ENCODE assay signal across 18 cellular contexts in genomic region chr2:32418777-32419176, GRCh38.
DNase-seq lines count a peak whose midpoint lies in the region; FAIRE-seq and TF ChIP-seq lines count a peak whose summit lies in the region.
"Had no signal": no experiment of that assay in that cellular context is flagged by ENCODE, and none has a peak within 500 bp of the region (broad histone marks: within the 10 kb centered on the region; RNA-seq: fewer than 3 reads in every experiment).

No MANE protein-coding gene starts in this region.

- POLR2A ChIA-PET in RWPE1 (lab: Yijun Ruan, JAX; ENCODE audit: low non-redundant PET) = no interaction called here

- TF ChIP-seq CTCF in fibroblast of mammary gland (conservative IDR thresholded peaks at IDR 0.05; ENCODE audit: control insufficient read depth, insufficient read depth, low read depth, low read length) = no peak
- no peak for TF ChIP-seq CTCF in uterus (IDR thresholded peaks at IDR 0.05)
- no peak for TF ChIP-seq CTCF in RWPE1 (conservative IDR thresholded peaks at IDR 0.05; ENCODE audit: low read depth)
- TF ChIP-seq CTCF in spleen (IDR thresholded peaks at IDR 0.05 in 8 of 11, conservative IDR thresholded peaks at IDR 0.05 in 3 of 11) = no peak

- no peaks in the 10 kb centered on the region for H3K9me3 ChIP-seq in uterus
- no peaks in the 10 kb centered on the region for H3K9me3 ChIP-seq in spleen
- H3K9me3 ChIP-seq: prostate gland, tibial nerve had no signal

- no peak for DNase-seq in H54 (ENCODE audit: insufficient read length, low spot score)
- peak; percentile 24 for DNase-seq in T1000 (lab: John Stamatoyannopoulos, UW)
- peak; percentile 21 for DNase-seq in fibroblast of mammary gland (ENCODE audit: low read depth)
- peak; percentile 10 for DNase-seq in pulmonary artery endothelial cell (ENCODE audit: low read depth, low spot score)
- DNase-seq in activated CD8-positive, alpha-beta memory T cell treated with anti-CD3 and anti-CD28 coated beads, Interleukin-2, amount 50 U/mL, for 48 hours = no peak
- no peak for DNase-seq in uterus
- DNase-seq in RWPE1 (ENCODE audit: low spot score) = no peak
- DNase-seq in spleen = no peak
- DNase-seq: activated CD4-positive, alpha-beta T cell treated with anti-CD3 and anti-CD28 coated beads, Interleukin-2, amount 10 ng/mL, durations not matched to agents 7 days and 5 days; activated naive CD8-positive, alpha-beta T cell treated with anti-CD3 and anti-CD28 coated beads, Interleukin-2, amount 50 U/mL, for 24 hours; activated T-cell treated with anti-CD3 and anti-CD28 coated beads, Interleukin-2, amount 50 U/mL, for 24 hours; head of caudate nucleus; left cardiac atrium; NCI-H2107; SHP77 had no signal

- no peaks in the 10 kb centered on the region for H3K4me1 ChIP-seq in uterus
- H3K4me1 ChIP-seq in spleen = peaks cover 0 to 48% (median 21%) of the 10 kb centered on the region in 6 donors
- H3K4me1 ChIP-seq: prostate gland had no signal

- no peaks in the 10 kb centered on the region for H3K36me3 ChIP-seq in uterus
- peaks cover 0 to 53% (median 39%) of the 10 kb centered on the region in 6 donors for H3K36me3 ChIP-seq in spleen
- H3K36me3 ChIP-seq: prostate gland had no signal

- WGBS in spleen, 5 donors = 93 to 97% (median 97%) methylated on average over 5 of the region's 5 CpGs

- CTCF ChIA-PET in RWPE1 (lab: Yijun Ruan, JAX) = no interaction called here

- peak; percentile 48 for FAIRE-seq in H54 (lab: Jason Lieb, UNC)

- no peak overlapping the region for H3K27ac ChIP-seq in uterus
- H3K27ac ChIP-seq in RWPE1 = no peak overlapping the region
- no peak overlapping the region for H3K27ac ChIP-seq in spleen
- H3K27ac ChIP-seq: C4-2B, prostate gland, tibial nerve had no signal

- no peak for TF ChIP-seq POLR2A in H54 (IDR thresholded peaks at IDR 0.05; ENCODE audit: low read depth, low read length)
- no peak for TF ChIP-seq POLR2A in uterus (IDR thresholded peaks at IDR 0.05)
- TF ChIP-seq POLR2A in spleen (IDR thresholded peaks at IDR 0.05) = no peak

- intact Hi-C loops in uterus (cut with DNase I; ENCODE audit: low total_unique reads) (no loop called here), spleen (cut with DNase I; ENCODE audit: low total_unique reads) (no loop called here)

- no peaks in the 10 kb centered on the region for H3K27me3 ChIP-seq in uterus
- H3K27me3 ChIP-seq in spleen (replicated peaks in 1 of 7) = no peaks in the 10 kb centered on the region
- H3K27me3 ChIP-seq: tibial nerve had no signal

- H3K4me3 ChIP-seq in fibroblast of mammary gland (ENCODE audit: control insufficient read depth, low read depth, low read length) (no peak overlapping the region), uterus (no peak overlapping the region), spleen (no peak overlapping the region)
- H3K4me3 ChIP-seq: prostate gland, tibial nerve had no signal

Comparison
In these comparisons a context has a peak if more than half of its experiments do, and no peak if none do; other contexts are left out.
1. DNase-seq: peak in T1000 (single experiment), fibroblast of mammary gland (single experiment) and pulmonary artery endothelial cell (single experiment); none in H54 (single experiment), activated CD8-positive, alpha-beta memory T cell treated with anti-CD3 and anti-CD28 coated beads, Interleukin-2, amount 50 U/mL, for 48 hours (single experiment), uterus (0 of 2), RWPE1 (single experiment) and spleen (single experiment).